In genomic region chr5:152142845-152143469, GRCh38 we compare ENCODE assay signal across 8 cellular contexts.
DNase-seq lines count a peak whose midpoint lies in the region; ATAC-seq and TF ChIP-seq lines count a peak whose summit lies in the region.

No MANE protein-coding gene starts in this region.

- peaks cover 2% of the 10 kb centered on the region for H3K27me3 Mint-ChIP-seq in activated CD4-positive, alpha-beta memory T cell treated with anti-CD3 and anti-CD28 coated beads, Interleukin-2, amount 10 ng/mL, durations not matched to agents 7 days and 5 days

- no peak overlapping the region for H3K4me3 ChIP-seq in AG04449 (ENCODE audit: low read depth, low read length)
- no peak overlapping the region for H3K4me3 ChIP-seq in effector memory CD4-positive, alpha-beta T cell (ENCODE audit: insufficient read depth, low read depth, low read length, poor library complexity, severe bottlenecking)

- CTCF ChIA-PET in AG04449 (lab: Yijun Ruan, JAX): interaction anchor here (0.6 to 14.1 kb wide), 22 partner anchors 9 to 1822 kb away, joined by 3 to 477 read pairs (median 4); no protein-coding TSS in a partner anchor
- CTCF ChIA-PET in activated CD4-positive, alpha-beta memory T cell treated with anti-CD3 and anti-CD28 coated beads, Interleukin-2, amount 10 ng/mL, durations not matched to agents 7 days and 5 days (lab: Charles Lee): interaction anchor here (0.6 to 4.6 kb wide), 23 partner anchors 9 to 1359 kb away, joined by 3 to 125 read pairs (median 4); partner anchors contain the start of gene SLC36A1

- ATAC-seq in GM18858 (IDR thresholded peaks at IDR 0.05; ENCODE audit: unreplicated experiment) (peak; percentile 79), HG03097 (IDR thresholded peaks at IDR 0.05; ENCODE audit: low FRiP score, unreplicated experiment) (peak; percentile 76)

- H3K36me3 ChIP-seq in effector memory CD4-positive, alpha-beta T cell (ENCODE audit: control insufficient read depth, insufficient read depth, low read length): no peaks in the 10 kb centered on the region

- H3K4me3 Mint-ChIP-seq in activated CD4-positive, alpha-beta memory T cell treated with anti-CD3 and anti-CD28 coated beads, Interleukin-2, amount 10 ng/mL, durations not matched to agents 7 days and 5 days: no peak overlapping the region

- no peak overlapping the region for H3K27ac ChIP-seq in effector memory CD4-positive, alpha-beta T cell (ENCODE audit: insufficient read depth, low read length, poor library complexity, severe bottlenecking)

- no peak overlapping the region for H3K27ac Mint-ChIP-seq in activated CD4-positive, alpha-beta memory T cell treated with anti-CD3 and anti-CD28 coated beads, Interleukin-2, amount 10 ng/mL, durations not matched to agents 7 days and 5 days

- no peaks in the 10 kb centered on the region for H3K27me3 ChIP-seq in effector memory CD4-positive, alpha-beta T cell (replicated peaks; ENCODE audit: control insufficient read depth, insufficient read depth, low read length, poor library complexity, severe bottlenecking)

- H3K9me3 ChIP-seq in effector memory CD4-positive, alpha-beta T cell (ENCODE audit: control insufficient read depth, low read length): no peaks in the 10 kb centered on the region

- POLR2A ChIA-PET in AG04449 (lab: Yijun Ruan, JAX): no interaction called here
- POLR2A ChIA-PET in activated CD4-positive, alpha-beta memory T cell treated with anti-CD3 and anti-CD28 coated beads, Interleukin-2, amount 10 ng/mL, durations not matched to agents 7 days and 5 days (lab: Charles Lee): no interaction called here

- DNase-seq in AG04449 (ENCODE audit: low read depth, low spot score) (peak; percentile 2), NCI-H748 (lab: John Stamatoyannopoulos, UW; ENCODE audit: unreplicated experiment) (peak; percentile 71), midbrain (lab: John Stamatoyannopoulos, UW) (peak; percentile 59)
- peak; percentile 65 for DNase-seq in activated CD4-positive, alpha-beta memory T cell treated with anti-CD3 and anti-CD28 coated beads, Interleukin-2, amount 10 ng/mL, durations not matched to agents 7 days and 5 days
- peak; percentile 18 to 38 (median 33) for DNase-seq in effector memory CD4-positive, alpha-beta T cell
- peak; percentile 35 for DNase-seq in stimulated activated CD8-positive, alpha-beta memory T cell treated with anti-CD3 and anti-CD28 coated beads, Interleukin-7, amount 100 ng/mL, for 24 hours (ENCODE audit: low read depth)

- no peaks in the 10 kb centered on the region for H3K36me3 Mint-ChIP-seq in activated CD4-positive, alpha-beta memory T cell treated with anti-CD3 and anti-CD28 coated beads, Interleukin-2, amount 10 ng/mL, durations not matched to agents 7 days and 5 days (ENCODE audit: low read depth)

- TF ChIP-seq CTCF in AG04449 (IDR thresholded peaks at IDR 0.05; ENCODE audit: insufficient read depth, low read length, missing control alignments): peak; percentile 84

- H3K4me1 Mint-ChIP-seq in activated CD4-positive, alpha-beta memory T cell treated with anti-CD3 and anti-CD28 coated beads, Interleukin-2, amount 10 ng/mL, durations not matched to agents 7 days and 5 days: no peaks in the 10 kb centered on the region

- H3K9me3 Mint-ChIP-seq in activated CD4-positive, alpha-beta memory T cell treated with anti-CD3 and anti-CD28 coated beads, Interleukin-2, amount 10 ng/mL, durations not matched to agents 7 days and 5 days: no peaks in the 10 kb centered on the region

- no peaks in the 10 kb centered on the region for H3K4me1 ChIP-seq in effector memory CD4-positive, alpha-beta T cell (ENCODE audit: control insufficient read depth, insufficient read depth, low read length, poor library complexity, severe bottlenecking)

Comparison
In these comparisons a context has a peak if more than half of its experiments do, and no peak if none do; other contexts are left out.
1. DNase-seq: peak in every context shown above with its lines; median percentile 71 in NCI-H748; 65 in activated CD4-positive, alpha-beta memory T cell treated with anti-CD3 and anti-CD28 coated beads, Interleukin-2, amount 10 ng/mL, durations not matched to agents 7 days and 5 days; 59 in midbrain; 35 in stimulated activated CD8-positive, alpha-beta memory T cell treated with anti-CD3 and anti-CD28 coated beads, Interleukin-7, amount 100 ng/mL, for 24 hours; 33 in effector memory CD4-positive, alpha-beta T cell; 2 in AG04449.